Comparison of ENCODE assay signal across 4 cellular contexts in genomic region chr3:175371187-175371586, GRCh38.
DNase-seq lines count a peak whose midpoint lies in the region; ATAC-seq, FAIRE-seq and TF ChIP-seq lines count a peak whose summit lies in the region.
"Not testable (repeated sequence)": the region's sequence is repeated elsewhere in the genome, so short reads cannot be mapped to it uniquely, and the experiment has no call there.

No MANE protein-coding gene starts in this region.

- H2BK20ac ChIP-seq in IMR-90 (ENCODE audit: low read depth, low read length), result not testable (repeated sequence)

- H3K9me3 ChIP-seq in IMR-90 (ENCODE audit: control insufficient read depth, insufficient read depth, low read length); kidney (ENCODE audit: control insufficient read depth in 1 of 2, low read length in 2 of 2); testis: not testable (repeated sequence)

- not testable (repeated sequence) for H3K14ac ChIP-seq in IMR-90 (replicated peaks; ENCODE audit: low read depth, low read length)

- not testable (repeated sequence) for H3K9me1 ChIP-seq in IMR-90 (ENCODE audit: insufficient read depth, low read length)

- WGBS in IMR-90 (ENCODE audit: extremely low coverage in 2 of 2, insufficient read length in 1 of 2), 2 experiments, result no CpG with 5 or more reads among the region's 18 CpGs
- 66 to 83% methylated on average over 18 of the region's 18 CpGs for WGBS in testis, 2 donors

- not testable (repeated sequence) for H2BK5ac ChIP-seq in IMR-90 (ENCODE audit: low read depth, low read length, poor library complexity, severe bottlenecking)

- not testable (repeated sequence) for H3K56ac ChIP-seq in IMR-90 (ENCODE audit: extremely low read depth, insufficient read depth, low read length)

- not testable (repeated sequence) for H2AFZ ChIP-seq in IMR-90 (replicated peaks; ENCODE audit: low read length, poor library complexity)

- FAIRE-seq in kidney (lab: Jason Lieb, UNC), result not testable (repeated sequence)

- H3K23ac ChIP-seq in IMR-90 (ENCODE audit: low read depth, low read length), result not testable (repeated sequence)

- CTCF ChIA-PET in IMR-90 (lab: Yijun Ruan, JAX), result interaction anchor here (0.6 kb wide), 1 partner anchor 211 kb away, joined by 3 read pairs; no protein-coding TSS in a partner anchor

- not testable (repeated sequence) for TF ChIP-seq POLR2A in IMR-90 (IDR thresholded peaks at IDR 0.05; ENCODE audit: low read depth, low read length); testis (IDR thresholded peaks at IDR 0.05)

- not testable (repeated sequence) for H3K4me2 ChIP-seq in IMR-90 (ENCODE audit: low read depth, low read length)

- not testable (repeated sequence) for H3K4ac ChIP-seq in IMR-90 (ENCODE audit: low read depth, low read length)

- not testable (repeated sequence) for TF ChIP-seq CTCF in IMR-90 (conservative IDR thresholded peaks at IDR 0.05; ENCODE audit: low read depth, low read length); kidney (IDR thresholded peaks at IDR 0.05; ENCODE audit: borderline replicate concordance, extremely low read depth, insufficient read depth); testis (IDR thresholded peaks at IDR 0.05)

- H3K79me1 ChIP-seq in IMR-90 (ENCODE audit: low read depth in 1 of 2, low read length in 2 of 2), result not testable (repeated sequence)

- not testable (repeated sequence) for ATAC-seq in IMR-90 (ENCODE audit: low read depth); Right ventricle myocardium inferior

- not testable (repeated sequence) for H3K27me3 ChIP-seq in IMR-90 (ENCODE audit: control insufficient read depth, insufficient read depth, low read length); testis

- intact Hi-C loops in IMR-90 (cut with micrococcal nuclease); Right ventricle myocardium inferior (cut with DNase I); kidney (cut with DNase I); testis (cut with DNase I; ENCODE audit: low total_unique reads): not testable (repeated sequence)

- H4K20me1 ChIP-seq in IMR-90 (ENCODE audit: insufficient read depth, low read length), result not testable (repeated sequence)

- in situ Hi-C loops in IMR-90 (cut with MboI; ENCODE audit: low sequenced_read_pairs), result not testable (repeated sequence)

- H3K4me1 ChIP-seq in IMR-90 (ENCODE audit: control insufficient read depth, insufficient read depth, low read length); kidney (ENCODE audit: control insufficient read depth in 1 of 2, insufficient read depth in 1 of 2, low read depth in 1 of 2, low read length in 2 of 2); testis: not testable (repeated sequence)

- H3K4me3 ChIP-seq in IMR-90 (ENCODE audit: insufficient read depth, low read depth, low read length); kidney (ENCODE audit: low read length in 2 of 2): not testable (repeated sequence)
- peak overlapping the region; percentile 23 to 24 for H3K4me3 ChIP-seq in testis

- not testable (repeated sequence) for H3K9ac ChIP-seq in IMR-90 (ENCODE audit: low read depth, low read length); kidney (ENCODE audit: low read length in 2 of 2)

- H2BK15ac ChIP-seq in IMR-90 (ENCODE audit: low read depth, low read length), result not testable (repeated sequence)

- POLR2A ChIA-PET in IMR-90 (lab: Charles Lee; ENCODE audit: unreplicated experiment), result not testable (repeated sequence)

- not testable (repeated sequence) for H2BK120ac ChIP-seq in IMR-90 (ENCODE audit: low read depth, low read length)

- H3K27ac ChIP-seq in IMR-90 (ENCODE audit: insufficient read depth, low read length); kidney (ENCODE audit: low read depth in 2 of 2, low read length in 2 of 2); testis: not testable (repeated sequence)

- not testable (repeated sequence) for TF ChIP-seq RAD21 in IMR-90 (IDR thresholded peaks at IDR 0.05; ENCODE audit: low read length)

- not testable (repeated sequence) for H3K36me3 ChIP-seq in IMR-90 (ENCODE audit: control insufficient read depth, insufficient read depth, low read length); kidney (ENCODE audit: control insufficient read depth in 1 of 2, insufficient read depth in 2 of 2, low read length in 2 of 2); testis (ENCODE audit: low read depth, missing control alignments)

- not testable (repeated sequence) for H4K5ac ChIP-seq in IMR-90 (ENCODE audit: low read depth, low read length)

- dilution Hi-C loops in IMR-90 (cut with HindIII; ENCODE audit: low sequenced_read_pairs, unreplicated experiment), result not testable (repeated sequence)

- not testable (repeated sequence) for H4K8ac ChIP-seq in IMR-90 (ENCODE audit: low read depth in 2 of 2, low read length in 2 of 2)

- H2AK5ac ChIP-seq in IMR-90 (ENCODE audit: low read depth, low read length), result peak overlapping the region; percentile 8; the same call in 1 of the 2 replicates

- H3K18ac ChIP-seq in IMR-90 (ENCODE audit: low read depth, low read length), result not testable (repeated sequence)

- DNase-seq in IMR-90, result not testable (repeated sequence)
- DNase-seq in Right ventricle myocardium inferior (ENCODE audit: missing footprints) (peak; percentile 54), kidney (peak; percentile 28), testis (peak; percentile 24)

- not testable (repeated sequence) for H4K91ac ChIP-seq in IMR-90 (ENCODE audit: insufficient read depth, low read depth, low read length)

- H2AK9ac ChIP-seq in IMR-90 (replicated peaks; ENCODE audit: low read depth, low read length, poor library complexity), result not testable (repeated sequence)

- BruUV-seq in IMR-90 (replicated peaks; lab: Mats Ljungman, UMichigan), result not testable (repeated sequence)
